ENCODE assay signal across 9 cellular contexts in genomic region chrX:154040307-154040756, GRCh38. TPM values are rescaled to one million over a fixed set of nuclear protein-coding genes. Genes with fewer than 3 reads are reported as not detected.
DNase-seq lines count a peak whose midpoint lies in the region; FAIRE-seq and TF ChIP-seq lines count a peak whose summit lies in the region.
"Had no signal": no experiment of that assay in that cellular context is flagged by ENCODE, and none has a peak within 500 bp of the region (broad histone marks: within the 10 kb centered on the region; RNA-seq: fewer than 3 reads in every experiment).

No MANE protein-coding gene starts in this region.

- FAIRE-seq in GM12891 (lab: Jason Lieb, UNC) = peak; percentile 31

- no peaks in the 10 kb centered on the region for H3K4me1 ChIP-seq in smooth muscle cell (ENCODE audit: low read depth)
- no peaks in the 10 kb centered on the region for H3K4me1 ChIP-seq in SJCRH30

- H3K27ac ChIP-seq in smooth muscle cell (ENCODE audit: low read depth) = peak overlapping the region; percentile 93
- no peak overlapping the region for H3K27ac ChIP-seq in SJCRH30
- H3K27ac ChIP-seq: parathyroid adenoma had no signal

- no peak overlapping the region for H3K27ac Mint-ChIP-seq in progenitor cell of endocrine pancreas

- no peak for TF ChIP-seq POLR2A in GM12891 (IDR thresholded peaks at IDR 0.05; ENCODE audit: low read depth, low read length)

- peak overlapping the region; percentile 47 for H3K4me2 ChIP-seq in smooth muscle cell

- peaks cover 3% of the 10 kb centered on the region for H3K36me3 Mint-ChIP-seq in progenitor cell of endocrine pancreas (ENCODE audit: insufficient read depth)

- no peaks in the 10 kb centered on the region for H3K27me3 Mint-ChIP-seq in progenitor cell of endocrine pancreas

- H3K4me3 ChIP-seq in fibroblast of pulmonary artery (replicated peaks; ENCODE audit: low read depth, low read length) = no peak overlapping the region
- H3K4me3 ChIP-seq in smooth muscle cell = no peak overlapping the region
- H3K4me3 ChIP-seq in SJCRH30 = no peak overlapping the region

- peaks cover 8% of the 10 kb centered on the region for H3K9me3 Mint-ChIP-seq in progenitor cell of endocrine pancreas (ENCODE audit: low read depth)

- H3K36me3 ChIP-seq in smooth muscle cell (ENCODE audit: low read depth) = no peaks in the 10 kb centered on the region
- H3K36me3 ChIP-seq in SJCRH30 = no peaks in the 10 kb centered on the region

- peaks cover 12% of the 10 kb centered on the region for H3K79me2 ChIP-seq in smooth muscle cell (ENCODE audit: low read depth)

- no peak overlapping the region for H3K4me3 Mint-ChIP-seq in progenitor cell of endocrine pancreas (ENCODE audit: low read depth)

- H3K9me3 ChIP-seq in smooth muscle cell (replicated peaks; ENCODE audit: low read depth) (no peaks in the 10 kb centered on the region), SJCRH30 (replicated peaks) (no peaks in the 10 kb centered on the region)

- H3K27me3 ChIP-seq in smooth muscle cell (ENCODE audit: low read depth) (no peaks in the 10 kb centered on the region), SJCRH30 (no peaks in the 10 kb centered on the region)

- H3K9ac ChIP-seq in smooth muscle cell (ENCODE audit: low read depth) = peak overlapping the region; percentile 76
- H3K9ac ChIP-seq: parathyroid adenoma had no signal

- 31% methylated on average over 7 of the region's 7 CpGs for WGBS in smooth muscle cell (ENCODE audit: low lambda C conversion rate)

- H3F3A ChIP-seq in smooth muscle cell (ENCODE audit: low read depth) = no peaks in the 10 kb centered on the region

- H2AFZ ChIP-seq in smooth muscle cell (ENCODE audit: low read depth) = no peak overlapping the region
- H2AFZ ChIP-seq: parathyroid adenoma had no signal

- H3K4me1 Mint-ChIP-seq in progenitor cell of endocrine pancreas (ENCODE audit: low read depth) = no peaks in the 10 kb centered on the region

- no peaks in the 10 kb centered on the region for H4K20me1 ChIP-seq in smooth muscle cell (ENCODE audit: low read depth)

- no peak for DNase-seq in GM12891 (ENCODE audit: insufficient read length, low spot score)
- peak; percentile 50 for DNase-seq in SKM-1 treated with dmso at 0.1 percent for 144 hours (lab: John Stamatoyannopoulos, UW; ENCODE audit: unreplicated experiment)
- peak; percentile 93 for DNase-seq in fibroblast of pulmonary artery (ENCODE audit: low read depth)
- DNase-seq in smooth muscle cell (lab: John Stamatoyannopoulos, UW; ENCODE audit: unreplicated experiment) = no peak
- no peak for DNase-seq in NCI-H774 (lab: John Stamatoyannopoulos, UW)
- no peak for DNase-seq in SJCRH30
- DNase-seq in progenitor cell of endocrine pancreas (ENCODE audit: low spot score, unreplicated experiment) = no peak
- DNase-seq in pons (ENCODE audit: low spot score) = no peak

- TF ChIP-seq CTCF in fibroblast of pulmonary artery (IDR thresholded peaks at IDR 0.05; ENCODE audit: low read length, missing control alignments) (no peak), smooth muscle cell (IDR thresholded peaks at IDR 0.05; ENCODE audit: borderline replicate concordance, insufficient read depth, poor library complexity, severe bottlenecking) (no peak), progenitor cell of endocrine pancreas (IDR thresholded peaks at IDR 0.05; ENCODE audit: unreplicated experiment) (no peak)

TF ChIP-seq in GM12891, 5 proteins besides CTCF, POLR2A, EP300 and RAD21:
- TF ChIP-seq SPI1 (IDR thresholded peaks at IDR 0.05; ENCODE audit: low read depth, low read length) (no peak), PAX5 (IDR thresholded peaks at IDR 0.05; ENCODE audit: insufficient read depth, low read length, severe bottlenecking) (no peak), POLR2AphosphoS5 (IDR thresholded peaks at IDR 0.05; ENCODE audit: low read depth, low read length) (no peak), TAF1 (IDR thresholded peaks at IDR 0.05; ENCODE audit: low read depth, low read length) (no peak), POU2F2 (IDR thresholded peaks at IDR 0.05; ENCODE audit: low read depth, low read length) (no peak)
TF ChIP-seq in GM12891: peak in this region for 0.

RNA-seq across cellular contexts. Expression of gene IRAK1, which starts 20.6 kb away (rescaled TPM):
- polyA plus RNA-seq in GM12891 (2012; ENCODE audit: low read depth, missing spikeins) = 41.7 TPM
- total RNA-seq in smooth muscle cell (21.5 and 29.4 TPM in 2 replicates), progenitor cell of endocrine pancreas (95.8 and 96.9 TPM in 2 replicates)
- polyA plus RNA-seq in smooth muscle cell = 63.4 and 84.2 TPM in 2 replicates
- 91.9 and 95.3 TPM in 2 replicates for total RNA-seq in SJCRH30 (2014; rRNA removed; shearing (Covaris generic))

RNA-seq across cellular contexts. Expression of gene MECP2, which starts 57.2 kb away (rescaled TPM):
- polyA plus RNA-seq in GM12891 (2012; ENCODE audit: low read depth, missing spikeins) = 13.4 TPM
- total RNA-seq in smooth muscle cell = 13.1 and 17.9 TPM in 2 replicates
- 11.9 and 15.0 TPM in 2 replicates for polyA plus RNA-seq in smooth muscle cell
- total RNA-seq in SJCRH30 (2014; rRNA removed; shearing (Covaris generic)) = 22.0 and 26.2 TPM in 2 replicates
- total RNA-seq in progenitor cell of endocrine pancreas = 40.6 and 47.6 TPM in 2 replicates

Comparison
In these comparisons a context has a peak if more than half of its experiments do, and no peak if none do; other contexts are left out.
1. DNase-seq: peak in SKM-1 treated with dmso at 0.1 percent for 144 hours (single experiment) and fibroblast of pulmonary artery (single experiment); none in GM12891 (single experiment), smooth muscle cell (single experiment), NCI-H774 (single experiment), SJCRH30 (0 of 2), progenitor cell of endocrine pancreas (single experiment) and pons (single experiment).